1 cellular context compared by ENCODE assay signal in genomic region chr9:126869368-126869767, GRCh38.
TF ChIP-seq lines count a peak whose summit lies in the region.

No MANE protein-coding gene starts in this region.

TF ChIP-seq in H1, 55 proteins besides CTCF, POLR2A, EP300 and RAD21:
- no peak for TF ChIP-seq RFX5 (IDR thresholded peaks at IDR 0.05; ENCODE audit: borderline replicate concordance, low read depth, low read length)
- TF ChIP-seq ATF3 (IDR thresholded peaks at IDR 0.05; ENCODE audit: insufficient read depth, low read depth, low read length), result no peak
- TF ChIP-seq CHD7 (IDR thresholded peaks at IDR 0.05; ENCODE audit: insufficient replicate concordance, low read length), result no peak
- TF ChIP-seq E2F6 (IDR thresholded peaks at IDR 0.05), result no peak
- TF ChIP-seq CREB1 (IDR thresholded peaks at IDR 0.05), result no peak
- TF ChIP-seq CHD2 (IDR thresholded peaks at IDR 0.05; ENCODE audit: low read length), result no peak
- no peak for TF ChIP-seq POLR2AphosphoS5 (IDR thresholded peaks at IDR 0.05; ENCODE audit: low read depth, low read length)
- TF ChIP-seq HDAC6 (IDR thresholded peaks at IDR 0.05; ENCODE audit: low read depth, low read length), result no peak
